ENCODE assay signal across 1 cellular context in the genomic region with DNA sequence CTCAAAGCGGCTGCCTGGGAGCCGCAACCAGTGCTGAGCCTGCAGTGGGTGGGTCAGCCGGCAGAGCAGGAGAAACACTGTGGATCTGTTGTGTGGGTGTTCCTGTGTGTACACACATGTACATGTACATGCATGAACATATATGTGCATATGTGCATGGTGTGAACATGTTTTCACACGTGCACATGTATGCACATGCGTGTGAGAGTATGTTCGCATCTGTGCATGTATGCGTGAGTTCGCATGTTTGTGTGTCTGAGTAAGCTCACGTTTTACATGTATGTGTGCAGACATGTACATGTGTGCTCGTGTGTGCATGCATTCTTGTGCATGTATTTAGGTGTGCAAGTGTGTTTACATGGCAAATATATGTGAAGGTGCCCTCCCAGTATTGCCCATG.
A peak's percentile ranks its signal among the peaks of the same experiment; 100 is the strongest.
TF ChIP-seq lines count a peak whose summit lies in the region.

No MANE protein-coding gene starts in this region.

TF ChIP-seq in HepG2, 621 proteins besides CTCF, POLR2A, EP300 and RAD21 (continued from another document):
- TF ChIP-seq, protein P1, sequence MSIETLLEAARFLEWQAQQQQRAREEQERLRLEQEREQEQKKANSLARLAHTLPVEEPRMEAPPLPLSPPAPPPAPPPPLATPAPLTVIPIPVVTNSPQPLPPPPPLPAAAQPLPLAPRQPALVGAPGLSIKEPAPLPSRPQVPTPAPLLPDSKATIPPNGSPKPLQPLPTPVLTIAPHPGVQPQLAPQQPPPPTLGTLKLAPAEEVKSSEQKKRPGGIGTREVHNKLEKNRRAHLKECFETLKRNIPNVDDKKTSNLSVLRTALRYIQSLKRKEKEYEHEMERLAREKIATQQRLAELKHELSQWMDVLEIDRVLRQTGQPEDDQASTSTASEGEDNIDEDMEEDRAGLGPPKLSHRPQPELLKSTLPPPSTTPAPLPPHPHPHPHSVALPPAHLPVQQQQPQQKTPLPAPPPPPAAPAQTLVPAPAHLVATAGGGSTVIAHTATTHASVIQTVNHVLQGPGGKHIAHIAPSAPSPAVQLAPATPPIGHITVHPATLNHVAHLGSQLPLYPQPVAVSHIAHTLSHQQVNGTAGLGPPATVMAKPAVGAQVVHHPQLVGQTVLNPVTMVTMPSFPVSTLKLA (IDR thresholded peaks at IDR 0.05) = peak; percentile 83
- TF ChIP-seq FOXP1 (IDR thresholded peaks at IDR 0.05) (no peak), FOXP1 (CRISPR knock-in tag; IDR thresholded peaks at IDR 0.05) (no peak)
